12 cellular contexts compared by ENCODE assay signal in genomic region chr22:42314709-42315391, GRCh38. TPM values are rescaled to one million over a fixed set of nuclear protein-coding genes. Genes with fewer than 3 reads are reported as not detected.
DNase-seq lines count a peak whose midpoint lies in the region; ATAC-seq, FAIRE-seq and TF ChIP-seq lines count a peak whose summit lies in the region.
"Had no signal": no experiment of that assay in that cellular context is flagged by ENCODE, and none has a peak within 500 bp of the region (broad histone marks: within the 10 kb centered on the region; RNA-seq: fewer than 3 reads in every experiment).

No MANE protein-coding gene starts in this region.

- H3K4me1 ChIP-seq in HepG2 (ENCODE audit: insufficient read depth, low read length) (peaks cover 34% of the 10 kb centered on the region), right lobe of liver (peaks cover 0 to 14% (median 6%) of the 10 kb centered on the region in 4 donors), Peyer's patch (peaks cover 0 to 41% (median 4%) of the 10 kb centered on the region in 4 donors), duodenal mucosa (ENCODE audit: control insufficient read depth in 1 of 2, insufficient read depth in 2 of 2, low read length in 2 of 2) (peaks cover 41 to 43% of the 10 kb centered on the region in 2 donors)

- POLR2A ChIA-PET in HepG2 (lab: Yijun Ruan, JAX) = interaction anchor here (1.9 kb wide), 1 partner anchor 224 kb away, joined by 5 read pairs; the partner anchor contains the start of gene NDUFA6

- no peak for FAIRE-seq in HepG2 (lab: Jason Lieb, UNC)
- FAIRE-seq: RCC 7860 had no signal

- no peak for TF ChIP-seq RAD21 in HepG2 (CRISPR knock-in tag; IDR thresholded peaks at IDR 0.05)

- TF ChIP-seq POLR2A in HepG2 (IDR thresholded peaks at IDR 0.05; ENCODE audit: insufficient read depth in 1 of 2, low read depth in 2 of 2, low read length in 2 of 2) = no peak
- no peak for TF ChIP-seq POLR2A in right lobe of liver (IDR thresholded peaks at IDR 0.05)
- no peak for TF ChIP-seq POLR2A in Peyer's patch (IDR thresholded peaks at IDR 0.05)

- no peak overlapping the region for H2AFZ ChIP-seq in HepG2 (ENCODE audit: low read length)

- peak overlapping the region; percentile 58; the same call in 1 of the 2 replicates for H3K4me2 ChIP-seq in HepG2 (ENCODE audit: low read depth, low read length)

- H3K79me2 ChIP-seq in HepG2 (ENCODE audit: insufficient read depth, low read length) = no peaks in the 10 kb centered on the region

- no peak for TF ChIP-seq EP300 in HepG2 (IDR thresholded peaks at IDR 0.05; ENCODE audit: low read depth in 2 of 2, low read length in 2 of 2)
- TF ChIP-seq EP300 in HepG2 (CRISPR knock-in tag; IDR thresholded peaks at IDR 0.05; ENCODE audit: borderline replicate concordance) = no peak

- H3K9ac ChIP-seq in HepG2 (ENCODE audit: insufficient read depth, low read depth, low read length) (no peak overlapping the region), duodenal mucosa (ENCODE audit: low read depth in 1 of 2, low read length in 2 of 2) (peak overlapping the region; percentile 15 to 43)

- no peak overlapping the region for H3K27ac ChIP-seq in HepG2 (ENCODE audit: extremely low read length, insufficient read depth, low read length)
- no peak overlapping the region for H3K27ac ChIP-seq in right lobe of liver
- H3K27ac ChIP-seq in Peyer's patch = peak overlapping the region; percentile 25 to 85 (median 62)
- no peak overlapping the region for H3K27ac ChIP-seq in duodenal mucosa (ENCODE audit: low read depth, low read length)
- H3K27ac ChIP-seq in substantia nigra (ENCODE audit: low read depth, low read length, poor library complexity, severe bottlenecking) = no peak overlapping the region

- H3K4me3 ChIP-seq in HepG2 (replicated peaks in 1 of 3; ENCODE audit: insufficient read depth in 1 of 3, low read depth in 2 of 3, low read length in 3 of 3) = peak overlapping the region in 1 of 3 experiments; percentile 19; a peak in 1 of 6 replicates
- no peak overlapping the region for H3K4me3 ChIP-seq in right lobe of liver
- H3K4me3 ChIP-seq in Peyer's patch = peak overlapping the region in 1 of 4 donors; percentile 11
- no peak overlapping the region for H3K4me3 ChIP-seq in duodenal mucosa (ENCODE audit: low read depth in 1 of 2, low read length in 2 of 2)

- CTCF ChIA-PET in HepG2 (lab: Yijun Ruan, JAX; ENCODE audit: low intra/inter-chr PET ratio, low total read pairs) = interaction anchor here (1.4 to 1.6 kb wide), 2 partner anchors 45 to 145 kb away, joined by 6 to 46 read pairs; no protein-coding TSS in a partner anchor

- no peak for TF ChIP-seq CTCF in HepG2 (CRISPR knock-in tag; IDR thresholded peaks at IDR 0.05)
- no peak for TF ChIP-seq CTCF in right lobe of liver (IDR thresholded peaks at IDR 0.05)
- no peak for TF ChIP-seq CTCF in Peyer's patch (IDR thresholded peaks at IDR 0.05)

- H3K27me3 ChIP-seq in HepG2 (ENCODE audit: control insufficient read depth in 1 of 2, insufficient read depth in 2 of 2, low read length in 2 of 2) (peaks cover 1 to 23% of the 10 kb centered on the region in 2 experiments; a peak in 4 of 5 replicates), right lobe of liver (no peaks in the 10 kb centered on the region), Peyer's patch (no peaks in the 10 kb centered on the region), duodenal mucosa (ENCODE audit: control insufficient read depth in 1 of 2, insufficient read depth in 2 of 2, low read length in 2 of 2) (no peaks in the 10 kb centered on the region)

- in situ Hi-C loops in HepG2 (cut with HindIII; ENCODE audit: extremely low pct_ligation_motif_present, low pct_unique_long_range_greater_than_20kb) = loop anchor here (5.0 kb wide), 1 partner anchor 143 kb away; no protein-coding TSS in a partner anchor

- ATAC-seq in HepG2 (no peak), right lobe of liver (no peak)

- no peak for DNase-seq in HepG2 (ENCODE audit: low spot score)
- DNase-seq in right lobe of liver = no peak
- DNase-seq in Peyer's patch = no peak
- no peak for DNase-seq in NCI-H446 (lab: John Stamatoyannopoulos, UW)
- no peak for DNase-seq in NCI-H2107 treated with DMSO at 0.1 percent for 48 hours (lab: John Stamatoyannopoulos, UW; ENCODE audit: unreplicated experiment)
- no peak for DNase-seq in substantia nigra (lab: John Stamatoyannopoulos, UW)
- DNase-seq: activated T-cell treated with anti-CD3 and anti-CD28 coated beads, Interleukin-2, amount 50 U/mL, for 4 hours; KG1; midbrain; NCI-H510A had no signal

- WGBS in HepG2 (ENCODE audit: low lambda C conversion rate) = 4% methylated on average over 5 of the region's 5 CpGs
- 81% methylated on average over 2 of the region's 5 CpGs for WGBS in right lobe of liver (ENCODE audit: insufficient coverage, low coverage, low lambda C conversion rate, missing lambda C conversion rate)

- H3K36me3 ChIP-seq in HepG2 (replicated peaks in 1 of 2; ENCODE audit: control insufficient read depth in 1 of 2, insufficient read depth in 2 of 2, low read length in 2 of 2) (no peaks in the 10 kb centered on the region), right lobe of liver (no peaks in the 10 kb centered on the region), Peyer's patch (no peaks in the 10 kb centered on the region), duodenal mucosa (ENCODE audit: control insufficient read depth in 1 of 2, insufficient read depth in 2 of 2, low read length in 2 of 2) (no peaks in the 10 kb centered on the region)

- intact Hi-C loops in HepG2 (cut with micrococcal nuclease; ENCODE audit: unreplicated experiment) = loop anchor here (1.0 to 2.0 kb wide), 2 partner anchors 46 to 146 kb away; no protein-coding TSS in a partner anchor
- intact Hi-C loops in right lobe of liver (cut with DNase I) = no loop called here

- H4K20me1 ChIP-seq in HepG2 (ENCODE audit: insufficient read depth, low read length) = no peaks in the 10 kb centered on the region

- BruUV-seq in HepG2 (replicated peaks; lab: Mats Ljungman, UMichigan) = no TSS peak

- no peaks in the 10 kb centered on the region for H3K9me3 ChIP-seq in HepG2 (ENCODE audit: low read length)
- no peaks in the 10 kb centered on the region for H3K9me3 ChIP-seq in right lobe of liver
- H3K9me3 ChIP-seq in Peyer's patch = no peaks in the 10 kb centered on the region
- H3K9me3 ChIP-seq in duodenal mucosa (ENCODE audit: control insufficient read depth in 1 of 2, low read length in 2 of 2) = no peaks in the 10 kb centered on the region

TF ChIP-seq in HepG2, 621 proteins besides CTCF, POLR2A, EP300 and RAD21 (continues in another document):
- TF ChIP-seq FOXJ3 (CRISPR knock-in tag; IDR thresholded peaks at IDR 0.05; ENCODE audit: borderline replicate concordance) (no peak), NFIB (CRISPR knock-in tag; IDR thresholded peaks at IDR 0.05; ENCODE audit: borderline replicate concordance) (no peak), WIZ (CRISPR knock-in tag; IDR thresholded peaks at IDR 0.05) (no peak), MYC (CRISPR knock-in tag; IDR thresholded peaks at IDR 0.05; ENCODE audit: borderline replicate concordance) (no peak), TAF15 (IDR thresholded peaks at IDR 0.05; ENCODE audit: low read depth, low read length, poor library complexity, severe bottlenecking) (no peak)
- TF ChIP-seq, protein P1, sequence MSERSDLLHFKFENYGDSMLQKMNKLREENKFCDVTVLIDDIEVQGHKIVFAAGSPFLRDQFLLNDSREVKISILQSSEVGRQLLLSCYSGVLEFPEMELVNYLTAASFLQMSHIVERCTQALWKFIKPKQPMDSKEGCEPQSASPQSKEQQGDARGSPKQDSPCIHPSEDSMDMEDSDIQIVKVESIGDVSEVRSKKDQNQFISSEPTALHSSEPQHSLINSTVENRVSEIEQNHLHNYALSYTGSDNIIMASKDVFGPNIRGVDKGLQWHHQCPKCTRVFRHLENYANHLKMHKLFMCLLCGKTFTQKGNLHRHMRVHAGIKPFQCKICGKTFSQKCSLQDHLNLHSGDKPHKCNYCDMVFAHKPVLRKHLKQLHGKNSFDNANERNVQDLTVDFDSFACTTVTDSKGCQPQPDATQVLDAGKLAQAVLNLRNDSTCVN (CRISPR knock-in tag; IDR thresholded peaks at IDR 0.05; ENCODE audit: borderline replicate concordance) = no peak

RNA-seq across cellular contexts. Expression of gene TCF20, which starts 44.4 kb away (rescaled TPM):
- total RNA-seq in HepG2 (2016; rRNA removed; fragmentation: Illumina TruSeq; extraction: Trizol) = 23.7 and 25.7 TPM in 2 replicates
- total RNA-seq in HepG2 (2016; cell fraction: cytosol; rRNA removed; fragmentation: Illumina TruSeq; extraction: Trizol; ENCODE audit: low read depth) = 1.5 TPM in 2 replicates
- total RNA-seq in HepG2 (2016; cell fraction: insoluble cytoplasmic fraction; rRNA removed; fragmentation: Illumina TruSeq; extraction: Trizol) = 23.1 and 26.1 TPM in 2 replicates
- total RNA-seq in HepG2 (2016; cell fraction: membrane; rRNA removed; fragmentation: Illumina TruSeq; extraction: Trizol) = 7.4 and 8.3 TPM in 2 replicates
- 19.0 and 20.9 TPM in 2 replicates for total RNA-seq in HepG2 (2016; cell fraction: nucleus; rRNA removed; fragmentation: Illumina TruSeq; extraction: Trizol)
- 12.8 and 15.8 TPM in 2 replicates for polyA plus RNA-seq in HepG2 (2011; rRNA removed)
- polyA plus RNA-seq in HepG2 (2011; cell fraction: cytosol; rRNA removed) = 12.1 and 14.1 TPM in 2 replicates
- 14.6 and 15.9 TPM in 2 replicates for polyA plus RNA-seq in HepG2 (2011; cell fraction: nucleus; rRNA removed)
- polyA plus RNA-seq in HepG2 (2012) = 13.0 and 16.5 TPM in 2 replicates
- 0.41 and 0.70 TPM in 2 replicates for polyA plus RNA-seq in HepG2 (2016; cell fraction: cytosol; fragmentation: Illumina TruSeq; extraction: Trizol; ENCODE audit: low read depth)
- 16.1 and 17.1 TPM in 2 replicates for polyA plus RNA-seq in HepG2 (2016; cell fraction: insoluble cytoplasmic fraction; fragmentation: Illumina TruSeq; extraction: Trizol; ENCODE audit: low read depth)
- 2.3 and 2.6 TPM in 2 replicates for polyA plus RNA-seq in HepG2 (2016; cell fraction: membrane; fragmentation: Illumina TruSeq; extraction: Trizol; ENCODE audit: low read depth)
- polyA plus RNA-seq in HepG2 (2016; cell fraction: nucleus; fragmentation: Illumina TruSeq; extraction: Trizol; ENCODE audit: insufficient read depth, low read depth) = 16.7 and 20.2 TPM in 2 replicates
- polyA minus RNA-seq in HepG2 (2011; rRNA and poly(A)+ RNA removed; ENCODE audit: low replicate concordance) = 35.6 and 52.5 TPM in 2 replicates
- 20.2 and 25.1 TPM in 2 replicates for polyA minus RNA-seq in HepG2 (2011; cell fraction: cytosol; rRNA and poly(A)+ RNA removed)
- 24.6 and 30.6 TPM in 2 replicates for polyA minus RNA-seq in HepG2 (2011; cell fraction: nucleus; rRNA and poly(A)+ RNA removed)
- total RNA-seq in right lobe of liver = 10 to 100 TPM; 15.4 to 20.5 (median 18.5) TPM
- total RNA-seq in Peyer's patch = 10 to 100 TPM; 43.8 to 75.1 (median 59.5) TPM

Comparison
In these comparisons a context has a peak if more than half of its experiments do, and no peak if none do; other contexts are left out.
1. H3K27ac ChIP-seq: peak in Peyer's patch (4 of 4); none in HepG2 (single experiment), right lobe of liver (0 of 3), duodenal mucosa (single experiment) and substantia nigra (single experiment).